29 cellular contexts compared by ENCODE assay signal in genomic region chr5:9390128-9390527, GRCh38.
"Had no signal": no experiment of that assay in that cellular context is flagged by ENCODE, and none has a peak within 500 bp of the region (broad histone marks: within the 10 kb centered on the region; RNA-seq: fewer than 3 reads in every experiment).

No MANE protein-coding gene starts in this region.

- H3K27me3 Mint-ChIP-seq: stimulated activated memory B cell treated with anti-CD40 and anti-IgM and Interleukin-4, amounts not matched to agents 10 μg/mL and 1 μg/mL and 100 μg/mL, for 72 hours; stimulated activated naive B cell treated with anti-CD40 and anti-IgM and Interleukin-4, amounts not matched to agents 10 μg/mL and 1 μg/mL and 100 μg/mL, for 72 hours; stimulated activated naive CD8-positive, alpha-beta T cell treated with anti-CD3 and anti-CD28 coated beads, Interleukin-15, amount 100 ng/mL, for 72 hours; stimulated activated naive CD8-positive, alpha-beta T cell treated with anti-CD3 and anti-CD28 coated beads, Interleukin-15, Interleukin-2, amounts not matched to agents 100 ng/mL and 50 ng/mL, for 24 hours; type B pancreatic cell had no signal

- DNase-seq: stimulated activated CD4-positive, alpha-beta T cell treated with anti-CD3 and anti-CD28 coated beads, Interleukin-2, amount 100 ng/mL, for 48 hours; stimulated activated CD4-positive, alpha-beta T cell treated with anti-CD3 and anti-CD28 coated beads, Interleukin-4, amount 100 ng/mL, for 1 hour; stimulated activated CD4-positive, alpha-beta T cell treated with anti-CD3 and anti-CD28 coated beads, Interleukin-4, amount 100 ng/mL, for 24 hours; stimulated activated CD4-positive, alpha-beta T cell treated with anti-CD3 and anti-CD28 coated beads, Interleukin-4, amount 100 ng/mL, for 4 hours; stimulated activated CD8-positive, alpha-beta memory T cell treated with anti-CD3 and anti-CD28 coated beads, Interleukin-4, amount 100 ng/mL, for 48 hours; stimulated activated naive B cell treated with anti-CD40 and anti-IgM and Interleukin-4, amounts not matched to agents 10 μg/mL and 1 μg/mL and 100 μg/mL, for 72 hours; stimulated activated naive CD4-positive, alpha-beta T cell; stimulated activated naive CD4-positive, alpha-beta T cell treated with Interleukin-2 at 50 U/mL for 16 hours; stimulated activated naive CD8-positive, alpha-beta T cell treated with anti-CD3 and anti-CD28 coated beads, Interleukin-15, amount 100 ng/mL, for 72 hours; stimulated activated naive CD8-positive, alpha-beta T cell treated with anti-CD3 and anti-CD28 coated beads, Interleukin-15, Interleukin-2, amounts not matched to agents 100 U/mL and 50 U/mL, for 24 hours; stomach; substantia nigra; testis; thyroid gland; tibial artery; transverse colon; trophoblast cell; upper lobe of left lung; upper lobe of right lung; uterus had no signal

- H3K9me3 Mint-ChIP-seq: stimulated activated memory B cell treated with anti-CD40 and anti-IgM and Interleukin-4, amounts not matched to agents 10 μg/mL and 1 μg/mL and 100 μg/mL, for 72 hours had no signal

- H3K4me1 ChIP-seq: stomach, testis, thyroid gland, tibial artery, tibial nerve, transverse colon, upper lobe of left lung, upper lobe of right lung, uterus had no signal

- H3K9me3 ChIP-seq: stomach, suprapubic skin, testis, thoracic aorta, thyroid gland, tibial artery, tibial nerve, transverse colon, upper lobe of left lung, upper lobe of right lung, uterus, vagina had no signal

- H3K36me3 Mint-ChIP-seq: stimulated activated effector memory CD8-positive, alpha-beta T cell treated with anti-CD3 and anti-CD28 coated beads, Interleukin-12 subunit alpha, Interleukin-12 subunit beta, amount 100 ng/mL, for 72 hours; stimulated activated memory B cell treated with anti-CD40 and anti-IgM and Interleukin-4, amounts not matched to agents 10 μg/mL and 1 μg/mL and 100 μg/mL, for 72 hours; stimulated activated naive B cell treated with anti-CD40 and anti-IgM and Interleukin-4, amounts not matched to agents 10 μg/mL and 1 μg/mL and 100 μg/mL, for 72 hours had no signal

- H3K36me3 ChIP-seq: stomach, suprapubic skin, thoracic aorta, thyroid gland, tibial artery, tibial nerve, transverse colon, upper lobe of left lung, upper lobe of right lung, uterus, vagina had no signal

- H3K27me3 ChIP-seq: stomach, suprapubic skin, testis, thyroid gland, tibial artery, tibial nerve, transverse colon, upper lobe of left lung, upper lobe of right lung, uterus, vagina had no signal

- H3K27ac ChIP-seq: stomach, suprapubic skin, testis, thoracic aorta, thyroid gland, tibial artery, tibial nerve, transverse colon, upper lobe of left lung, upper lobe of right lung, uterus, vagina had no signal

- H3K4me3 ChIP-seq: stomach, suprapubic skin, testis, thoracic aorta, thyroid gland, tibial artery, tibial nerve, transverse colon, upper lobe of left lung, upper lobe of right lung, uterus, vagina had no signal

- ATAC-seq: stimulated activated effector memory CD8-positive, alpha-beta T cell treated with anti-CD3 and anti-CD28 coated beads, Interleukin-12 subunit alpha, Interleukin-12 subunit beta, amount 100 ng/mL, for 72 hours; stimulated activated memory B cell treated with anti-CD40 and anti-IgM and Interleukin-4, amounts not matched to agents 10 μg/mL and 1 μg/mL and 100 μg/mL, for 72 hours; stimulated activated naive B cell treated with anti-CD40 and anti-IgM and Interleukin-4, amounts not matched to agents 10 μg/mL and 1 μg/mL and 100 μg/mL, for 72 hours; stimulated activated naive CD8-positive, alpha-beta T cell treated with anti-CD3 and anti-CD28 coated beads, Interleukin-15, amount 100 ng/mL, for 72 hours; stimulated activated naive CD8-positive, alpha-beta T cell treated with anti-CD3 and anti-CD28 coated beads, Interleukin-15, Interleukin-2, amounts not matched to agents 100 U/mL and 50 U/mL, for 24 hours; upper lobe of right lung had no signal

- FAIRE-seq: urothelium cell line had no signal

- H3K27ac Mint-ChIP-seq: stimulated activated effector memory CD8-positive, alpha-beta T cell treated with anti-CD3 and anti-CD28 coated beads, Interleukin-12 subunit alpha, Interleukin-12 subunit beta, amount 100 ng/mL, for 72 hours; stimulated activated memory B cell treated with anti-CD40 and anti-IgM and Interleukin-4, amounts not matched to agents 10 μg/mL and 1 μg/mL and 100 μg/mL, for 72 hours; stimulated activated naive B cell treated with anti-CD40 and anti-IgM and Interleukin-4, amounts not matched to agents 10 μg/mL and 1 μg/mL and 100 μg/mL, for 72 hours; stimulated activated naive CD8-positive, alpha-beta T cell treated with anti-CD3 and anti-CD28 coated beads, Interleukin-15, amount 100 ng/mL, for 72 hours; stimulated activated naive CD8-positive, alpha-beta T cell treated with anti-CD3 and anti-CD28 coated beads, Interleukin-15, Interleukin-2, amounts not matched to agents 100 ng/mL and 50 ng/mL, for 24 hours; type B pancreatic cell had no signal

- H3K4me3 Mint-ChIP-seq: stimulated activated effector memory CD8-positive, alpha-beta T cell treated with anti-CD3 and anti-CD28 coated beads, Interleukin-12 subunit alpha, Interleukin-12 subunit beta, amount 100 ng/mL, for 72 hours; stimulated activated memory B cell treated with anti-CD40 and anti-IgM and Interleukin-4, amounts not matched to agents 10 μg/mL and 1 μg/mL and 100 μg/mL, for 72 hours; stimulated activated naive B cell treated with anti-CD40 and anti-IgM and Interleukin-4, amounts not matched to agents 10 μg/mL and 1 μg/mL and 100 μg/mL, for 72 hours; stimulated activated naive CD8-positive, alpha-beta T cell treated with anti-CD3 and anti-CD28 coated beads, Interleukin-15, amount 100 ng/mL, for 72 hours; stimulated activated naive CD8-positive, alpha-beta T cell treated with anti-CD3 and anti-CD28 coated beads, Interleukin-15, Interleukin-2, amounts not matched to agents 100 ng/mL and 50 ng/mL, for 24 hours had no signal

- H3K4me1 Mint-ChIP-seq: stimulated activated effector memory CD8-positive, alpha-beta T cell treated with anti-CD3 and anti-CD28 coated beads, Interleukin-12 subunit alpha, Interleukin-12 subunit beta, amount 100 ng/mL, for 72 hours; stimulated activated memory B cell treated with anti-CD40 and anti-IgM and Interleukin-4, amounts not matched to agents 10 μg/mL and 1 μg/mL and 100 μg/mL, for 72 hours; stimulated activated naive B cell treated with anti-CD40 and anti-IgM and Interleukin-4, amounts not matched to agents 10 μg/mL and 1 μg/mL and 100 μg/mL, for 72 hours; stimulated activated naive CD8-positive, alpha-beta T cell treated with anti-CD3 and anti-CD28 coated beads, Interleukin-15, amount 100 ng/mL, for 72 hours had no signal
